In the genomic region with DNA sequence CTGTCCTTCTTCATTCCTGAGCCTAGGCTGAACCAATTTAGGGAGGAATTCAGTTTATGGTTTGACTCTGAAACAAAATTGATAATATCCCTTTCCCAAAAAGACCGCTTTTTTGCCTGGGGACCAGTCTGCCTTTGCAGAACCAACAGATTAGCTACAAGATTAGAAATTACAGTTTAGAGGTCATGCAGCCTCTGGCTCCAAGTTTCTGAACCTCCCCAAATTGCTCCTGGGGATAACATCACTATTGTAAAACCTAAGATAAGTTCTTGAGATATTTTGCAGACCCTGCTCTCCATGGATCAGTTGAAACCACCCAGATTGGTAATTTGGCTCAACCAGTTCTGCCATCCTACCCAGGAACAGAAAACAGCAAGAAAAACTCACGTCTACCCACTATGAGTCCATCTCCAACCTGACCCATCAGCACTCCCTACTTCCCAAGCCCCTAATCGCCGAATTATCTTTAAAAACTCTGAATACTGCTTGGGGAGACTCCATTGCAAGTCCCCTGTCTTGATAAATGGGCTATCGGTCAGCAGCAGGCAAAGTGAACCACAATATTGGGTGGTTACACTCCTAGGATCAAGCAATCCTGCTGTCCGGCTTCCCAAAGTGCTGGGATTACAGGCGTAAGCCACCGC, we compare ENCODE assay signal across 8 cellular contexts. TPM values are rescaled to one million over a fixed set of nuclear protein-coding genes. Genes with fewer than 3 reads are reported as not detected.
A peak's percentile ranks its signal among the peaks of the same experiment; 100 is the strongest.
DNase-seq lines count a peak whose midpoint lies in the region; ATAC-seq, FAIRE-seq and TF ChIP-seq lines count a peak whose summit lies in the region.

No MANE protein-coding gene starts in this region.

- H2BK12ac ChIP-seq in H1 (ENCODE audit: low read depth, low read length), result no peak overlapping the region

- no peak overlapping the region for H2BK20ac ChIP-seq in H1 (ENCODE audit: low read length)

- peaks cover 20% of the 10 kb centered on the region for H3K36me3 ChIP-seq in ES-I3 (ENCODE audit: insufficient read depth, low read length)
- H3K36me3 ChIP-seq in H1 (ENCODE audit: control insufficient read depth in 2 of 4, insufficient read depth in 4 of 4, low read length in 3 of 4), result peaks cover 2 to 34% (median 18%) of the 10 kb centered on the region in 4 experiments; a peak in 6 of 8 replicates

- peaks cover 3 to 7% of the 10 kb centered on the region in 2 experiments for H4K20me1 ChIP-seq in H1 (replicated peaks in 1 of 2; ENCODE audit: control insufficient read depth in 1 of 2, insufficient read depth in 2 of 2, low read length in 2 of 2)

- no peak overlapping the region for H3K14ac ChIP-seq in H1 (ENCODE audit: insufficient read length)

- H2AFZ ChIP-seq in H1 (ENCODE audit: low read length), result peak overlapping the region; percentile 72

- no peaks in the 10 kb centered on the region for H3K27me3 ChIP-seq in H1 (replicated peaks in 1 of 4; ENCODE audit: control insufficient read depth in 3 of 4, extremely low read depth in 1 of 4, insufficient read depth in 3 of 4, low read length in 3 of 4)

- 0 out of 2 replicates have a peak overlapping the region, but pooled peaks have one; percentile 61 for H3K18ac ChIP-seq in H1 (ENCODE audit: extremely low read depth, low read length)

- no peak for TF ChIP-seq CTCF in LNCaP clone FGC (IDR thresholded peaks at IDR 0.05; ENCODE audit: control insufficient read depth, extremely low read depth, insufficient read depth)
- TF ChIP-seq CTCF in H1 (IDR thresholded peaks at IDR 0.05; ENCODE audit: control extremely low read depth in 1 of 3, insufficient read depth in 1 of 3, low read depth in 1 of 3, low read length in 3 of 3), result no peak
- no peak for TF ChIP-seq CTCF in nephron progenitor cell (IDR thresholded peaks at IDR 0.05)

- H3K4me3 Mint-ChIP-seq in nephron progenitor cell, result peak overlapping the region; percentile 96

- peak overlapping the region; percentile 89 for H2BK120ac ChIP-seq in H1 (replicated peaks; ENCODE audit: low read depth, low read length)

- H3K9me3 Mint-ChIP-seq in nephron progenitor cell, result peaks cover 22% of the 10 kb centered on the region

- CTCF ChIA-PET in H1 (lab: Charles Lee; ENCODE audit: partially characterized antibody), result no interaction called here

- no peak for TF ChIP-seq RAD21 in H1 (IDR thresholded peaks at IDR 0.05 in 1 of 2, conservative IDR thresholded peaks at IDR 0.05 in 1 of 2; ENCODE audit: low read depth in 2 of 2, low read length in 2 of 2)

- peak overlapping the region; percentile 36 for H3K4ac ChIP-seq in H1 (replicated peaks; ENCODE audit: insufficient read length, low read depth, low read length)

- peak overlapping the region; percentile 96 for H3K4me3 ChIP-seq in LNCaP clone FGC (ENCODE audit: low read depth, low read length)
- peak overlapping the region; percentile 78 to 95 (median 86) for H3K4me3 ChIP-seq in H1 (ENCODE audit: extremely low read depth in 1 of 4, insufficient read depth in 2 of 4, low read depth in 3 of 4, low read length in 4 of 4)

- peaks cover 5% of the 10 kb centered on the region; the same call in 1 of the 2 replicates for H3K23me2 ChIP-seq in H1 (ENCODE audit: low read depth, low read length)

- H3K27me3 Mint-ChIP-seq in nephron progenitor cell (ENCODE audit: low read depth, poor library complexity), result no peaks in the 10 kb centered on the region

- no peaks in the 10 kb centered on the region; the same call in 1 of the 2 replicates for H3K4me1 ChIP-seq in ES-I3 (ENCODE audit: insufficient read depth, low read length)
- H3K4me1 ChIP-seq in H1 (replicated peaks in 1 of 4; ENCODE audit: control insufficient read depth in 3 of 4, insufficient read depth in 4 of 4, low read length in 3 of 4), result peaks cover 0 to 3% (median 2%) of the 10 kb centered on the region in 4 experiments; a peak in 2 of 7 replicates

- peaks cover 20 to 45% of the 10 kb centered on the region in 2 experiments for H3K79me2 ChIP-seq in H1 (ENCODE audit: control insufficient read depth in 1 of 2, insufficient read depth in 2 of 2, low read length in 2 of 2)

- ATAC-seq in GM21737 (IDR thresholded peaks at IDR 0.05; ENCODE audit: unreplicated experiment), result peak; percentile 21

- peak overlapping the region; percentile 67 for H2BK5ac ChIP-seq in H1 (ENCODE audit: low read depth, low read length)

- TF ChIP-seq POLR2A in H1 (IDR thresholded peaks at IDR 0.05; ENCODE audit: control extremely low read depth in 1 of 2, low read depth in 2 of 2, low read length in 2 of 2), result no peak

- peaks cover 48% of the 10 kb centered on the region for H3K4me1 Mint-ChIP-seq in nephron progenitor cell

- peak overlapping the region; percentile 83 for H3K27ac Mint-ChIP-seq in nephron progenitor cell

- no peak overlapping the region for H2BK15ac ChIP-seq in H1 (ENCODE audit: low read length)

- no peak overlapping the region for H3K23ac ChIP-seq in H1 (ENCODE audit: insufficient read length)

- peak overlapping the region; percentile 86 for H4K91ac ChIP-seq in H1 (replicated peaks; ENCODE audit: insufficient read length, low read length)

- H3K36me3 Mint-ChIP-seq in nephron progenitor cell (ENCODE audit: low read depth), result peaks cover 17% of the 10 kb centered on the region

- H4K5ac ChIP-seq in H1 (ENCODE audit: insufficient read length, low read depth, low read length), result peak overlapping the region; percentile 71

- FAIRE-seq in H1 (lab: Jason Lieb, UNC) (no peak), HTR-8/SVneo (lab: Jason Lieb, UNC) (no peak)

- H3K9ac ChIP-seq in ES-I3 (ENCODE audit: low read depth, low read length) (peak overlapping the region; percentile 67), H1 (replicated peaks in 1 of 4; ENCODE audit: extremely low read depth in 1 of 4, low read depth in 3 of 4, low read length in 3 of 4) (peak overlapping the region in 3 of 4 experiments; percentile 46 to 79 (median 48); a peak in 5 of 7 replicates)

- no peak overlapping the region for H2AK5ac ChIP-seq in H1 (ENCODE audit: low read depth, low read length)

- 26% methylated on average over 8 of the region's 8 CpGs; no CpG with 5 or more reads in 1 of the 2 experiments for WGBS in H1 (ENCODE audit: extremely low coverage in 1 of 2, insufficient coverage in 1 of 2, insufficient read length in 1 of 2, insufficient replicate concordance in 2 of 2, low coverage in 1 of 2, low lambda C conversion rate in 2 of 2, missing lambda C conversion rate in 1 of 2), 2 experiments

- no peaks in the 10 kb centered on the region for H3K79me1 ChIP-seq in H1 (ENCODE audit: low read depth, low read length)

- H3K56ac ChIP-seq in H1 (replicated peaks; ENCODE audit: insufficient read length, low read depth, low read length), result peak overlapping the region; percentile 43

- H3K9me3 ChIP-seq in ES-I3 (ENCODE audit: control insufficient read depth, insufficient read depth, low read length) (no peaks in the 10 kb centered on the region), H1 (ENCODE audit: insufficient read depth in 2 of 2, low read depth in 1 of 2, low read length in 1 of 2) (no peaks in the 10 kb centered on the region)

- no peak for DNase-seq in LNCaP clone FGC (ENCODE audit: low read depth)
- no peak for DNase-seq in H1 (ENCODE audit: low read depth in 1 of 2, low spot score in 2 of 2)
- DNase-seq in nephron progenitor cell, result no peak
- no peak for DNase-seq in HTR-8/SVneo (ENCODE audit: insufficient read length, low spot score)
- no peak for DNase-seq in NCI-H2107 treated with DMSO at 0.1 percent for 48 hours (lab: John Stamatoyannopoulos, UW; ENCODE audit: unreplicated experiment)
- no peak for DNase-seq in NCI-H526 (lab: John Stamatoyannopoulos, UW)

- H3K4me2 ChIP-seq in H1 (ENCODE audit: insufficient read depth in 1 of 2, low read depth in 2 of 2, low read length in 2 of 2), result peak overlapping the region; percentile 88 to 90

- H4K8ac ChIP-seq in H1 (ENCODE audit: extremely low read depth, insufficient read depth, low read length), result no peak overlapping the region; the same call in 1 of the 2 replicates

- peak overlapping the region; percentile 70; the same call in 1 of the 2 replicates for H3K27ac ChIP-seq in H1 (ENCODE audit: low read depth, low read length)

- POLR2A ChIA-PET in H1 (lab: Charles Lee; ENCODE audit: partially characterized antibody), result interaction anchor here (0.7 to 4.6 kb wide), 16 partner anchors 8 to 457 kb away, joined by 3 to 112 read pairs (median 7); partner anchors contain the start of gene MSH4

- no peak for TF ChIP-seq EP300 in H1 (IDR thresholded peaks at IDR 0.05; ENCODE audit: borderline replicate concordance in 1 of 2, low read depth in 2 of 2, low read length in 2 of 2)

RNA-seq across cellular contexts. Expression of gene RABGGTB, which starts 0.6 kb away (rescaled TPM):
- total RNA-seq in H1 (2021; fragmentation: NEBNext Ultra II Directional; extraction: Animal tissue kit (Norgen Biotek cat#: 25700)), result 117 and 124 TPM in 2 replicates
- polyA plus RNA-seq in H1 (2011; rRNA removed), result 46.3 and 70.7 TPM in 2 replicates
- 123 TPM for polyA plus RNA-seq in H1 (2011; cell fraction: cytosol; rRNA removed)
- polyA plus RNA-seq in H1 (2011; cell fraction: nucleus; rRNA removed), result 69.7 TPM
- polyA plus RNA-seq in H1 (2012, experiment 1 of 2), result 69.0 to 187 TPM (median 91.9 TPM) in 4 replicates
- 10.9 TPM for polyA plus RNA-seq in H1 (2012, experiment 2 of 2)
- polyA plus RNA-seq in H1 (2013, experiment 1 of 2), result 66.2 TPM
- polyA plus RNA-seq in H1 (2013, experiment 2 of 2), result 60.5 TPM
- polyA minus RNA-seq in H1 (2011; rRNA and poly(A)+ RNA removed), result 104 and 118 TPM in 2 replicates
- 72.0 TPM for polyA minus RNA-seq in H1 (2011; cell fraction: cytosol; rRNA and poly(A)+ RNA removed)
- polyA minus RNA-seq in H1 (2011; cell fraction: nucleus; rRNA and poly(A)+ RNA removed), result 278 TPM

RNA-seq across cellular contexts. Expression of gene MSH4, which starts 11.2 kb away (rescaled TPM):
- total RNA-seq in H1 (2021; fragmentation: NEBNext Ultra II Directional; extraction: Animal tissue kit (Norgen Biotek cat#: 25700)), result 0.22 and 0.25 TPM in 2 replicates
- polyA plus RNA-seq in H1 (2011; rRNA removed), result 0.02 and 0.03 TPM in 2 replicates
- polyA plus RNA-seq in H1 (2011; cell fraction: cytosol; rRNA removed), result not detected
- 0.23 TPM for polyA plus RNA-seq in H1 (2011; cell fraction: nucleus; rRNA removed)
- 0.08 TPM in 1 of 4 replicates, not detected in the others for polyA plus RNA-seq in H1 (2012, experiment 1 of 2)
- not detected for polyA plus RNA-seq in H1 (2012, experiment 2 of 2)
- 0.04 TPM for polyA plus RNA-seq in H1 (2013, experiment 1 of 2)
- 0.02 TPM for polyA plus RNA-seq in H1 (2013, experiment 2 of 2)
- 0.10 and 0.19 TPM in 2 replicates for polyA minus RNA-seq in H1 (2011; rRNA and poly(A)+ RNA removed)
- not detected for polyA minus RNA-seq in H1 (2011; cell fraction: cytosol; rRNA and poly(A)+ RNA removed)
- 0.90 TPM for polyA minus RNA-seq in H1 (2011; cell fraction: nucleus; rRNA and poly(A)+ RNA removed)
